ENCODE assay signal across 29 cellular contexts in the genomic region with DNA sequence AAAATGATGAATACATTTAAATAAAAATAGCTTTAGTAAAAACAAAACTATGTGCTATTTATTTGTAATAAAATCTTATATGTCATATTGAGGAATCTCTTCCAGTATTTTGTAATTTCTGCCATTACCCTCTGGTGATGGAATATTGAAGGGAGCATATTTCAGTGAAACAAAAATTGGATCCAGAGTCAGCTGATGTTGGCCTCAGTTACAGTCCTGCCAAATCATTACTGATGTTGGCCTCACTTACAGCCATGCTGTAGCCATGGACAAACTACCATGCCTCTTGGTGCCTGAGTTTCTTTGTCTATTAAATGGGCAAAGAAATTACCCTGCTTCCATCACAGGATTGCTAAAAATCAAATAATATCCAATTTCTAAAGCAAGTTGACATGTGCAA.
"Had no signal": no experiment of that assay in that cellular context is flagged by ENCODE, and none has a peak within 500 bp of the region (broad histone marks: within the 10 kb centered on the region; RNA-seq: fewer than 3 reads in every experiment).

No MANE protein-coding gene starts in this region.

- H2AFZ ChIP-seq: neural progenitor cell, parathyroid adenoma had no signal

- H3K9ac ChIP-seq: neural progenitor cell, parathyroid adenoma had no signal

- DNase-seq: naive thymus-derived CD4-positive, alpha-beta T cell; occipital lobe; ovary; posterior cingulate gyrus; psoas muscle; right cardiac atrium; spleen; stimulated activated CD4-positive, alpha-beta T cell treated with anti-CD3 and anti-CD28 coated beads, Interleukin-12 subunit alpha, Interleukin-12 subunit beta, amount 100 ng/mL, for 4 hours; stimulated activated CD4-positive, alpha-beta T cell treated with anti-CD3 and anti-CD28 coated beads, Interleukin-1b, Interleukin-23, amount 100 ng/mL, for 48 hours; stimulated activated CD4-positive, alpha-beta T cell treated with anti-CD3 and anti-CD28 coated beads, Interleukin-4, amount 100 ng/mL, for 1 hour; stimulated activated CD4-positive, alpha-beta T cell treated with anti-CD3 and anti-CD28 coated beads, Interleukin-4, amount 100 ng/mL, for 4 hours; stimulated activated CD8-positive, alpha-beta memory T cell treated with anti-CD3 and anti-CD28 coated beads, Interleukin-4, amount 100 ng/mL, for 48 hours; stimulated activated naive CD4-positive, alpha-beta T cell; stimulated activated naive CD8-positive, alpha-beta T cell treated with anti-CD3 and anti-CD28 coated beads, Interleukin-15, amount 100 ng/mL, for 72 hours; stimulated activated naive CD8-positive, alpha-beta T cell treated with anti-CD3 and anti-CD28 coated beads, Interleukin-15, Interleukin-2, amounts not matched to agents 100 U/mL and 50 U/mL, for 24 hours; substantia nigra; thyroid gland; trophoblast cell; upper lobe of left lung had no signal

- H3K79me2 ChIP-seq: parathyroid adenoma had no signal

- H3K9me3 ChIP-seq: ovary, psoas muscle, spleen, thoracic aorta, thyroid gland, tibial nerve, upper lobe of left lung, vagina had no signal

- ATAC-seq: naive thymus-derived CD4-positive, alpha-beta T cell; psoas muscle; right cardiac atrium; sciatic nerve; stimulated activated memory B cell treated with anti-CD40 and anti-IgM and Interleukin-4, amounts not matched to agents 10 μg/mL and 1 μg/mL and 100 μg/mL, for 72 hours; stimulated activated naive CD8-positive, alpha-beta T cell treated with anti-CD3 and anti-CD28 coated beads, Interleukin-15, amount 100 ng/mL, for 72 hours; stimulated activated naive CD8-positive, alpha-beta T cell treated with anti-CD3 and anti-CD28 coated beads, Interleukin-15, Interleukin-2, amounts not matched to agents 100 U/mL and 50 U/mL, for 24 hours had no signal

- H3K27ac ChIP-seq: neural progenitor cell, ovary, parathyroid adenoma, psoas muscle, spleen, thyroid gland, tibial nerve, upper lobe of left lung, vagina had no signal

- FAIRE-seq: urothelium cell line had no signal

- H3K4me2 ChIP-seq: neural progenitor cell, smooth muscle cell had no signal

- H3K36me3 ChIP-seq: neural progenitor cell, ovary, spleen, thoracic aorta, thyroid gland, tibial nerve, upper lobe of left lung, vagina had no signal

- H3K4me1 ChIP-seq: neural progenitor cell, parathyroid adenoma, psoas muscle, tibial nerve, upper lobe of left lung had no signal

- H3K27me3 ChIP-seq: neural progenitor cell, ovary, spleen, thyroid gland, tibial nerve, upper lobe of left lung, vagina had no signal

- H3K4me3 ChIP-seq: neural progenitor cell, ovary, psoas muscle, skin epidermis, smooth muscle cell, spleen, thoracic aorta, thyroid gland, tibial nerve, upper lobe of left lung, vagina had no signal
